ENCODE assay signal across 12 cellular contexts in genomic region chr12:121630791-121631190, GRCh38. TPM values are rescaled to one million over a fixed set of nuclear protein-coding genes. Genes with fewer than 3 reads are reported as not detected.
DNase-seq lines count a peak whose midpoint lies in the region; ATAC-seq and TF ChIP-seq lines count a peak whose summit lies in the region.
"Had no signal": no experiment of that assay in that cellular context is flagged by ENCODE, and none has a peak within 500 bp of the region (broad histone marks: within the 10 kb centered on the region; RNA-seq: fewer than 3 reads in every experiment).

No MANE protein-coding gene starts in this region.

- peak overlapping the region in 8 of 11 experiments; percentile 93 to 96 (median 94); a peak in 14 of 22 replicates for H3K27ac ChIP-seq in BLaER1 treated with 17β-estradiol and CSF1 and Interleukin-3, amounts not matched to agents 10 nM and 100 nM
- H3K27ac ChIP-seq in H9 (ENCODE audit: insufficient read length, low read depth, low read length) = no peak overlapping the region
- H3K27ac ChIP-seq: coronary artery had no signal

- H2BK15ac ChIP-seq in H9 (ENCODE audit: low read depth, low read length) = 0 out of 2 replicates have a peak overlapping the region, but pooled peaks have one; percentile 17

- no peak overlapping the region for H4K5ac ChIP-seq in H9 (ENCODE audit: insufficient read length, low read depth, low read length)

- peaks cover 9 to 23% (median 20%) of the 10 kb centered on the region in 3 experiments for H3K36me3 Mint-ChIP-seq in H9 (ENCODE audit: insufficient read depth in 1 of 3, low read depth in 3 of 3)
- peaks cover 9% of the 10 kb centered on the region for H3K36me3 Mint-ChIP-seq in activated naive CD8-positive, alpha-beta T cell
- H3K36me3 Mint-ChIP-seq in natural killer cell treated with Interleukin-12 subunit alpha and Interleukin-12 subunit beta and Interleukin-15 and Interleukin-18, amount 100 ng/mL, for 72 hours = no peaks in the 10 kb centered on the region

- peaks cover 27% of the 10 kb centered on the region; the same call in 1 of the 2 replicates for H3K79me2 ChIP-seq in H9 (ENCODE audit: insufficient read depth, low read length)

- peaks cover 18% of the 10 kb centered on the region for H3K23me2 ChIP-seq in H9 (ENCODE audit: insufficient read length, low read depth, low read length, poor library complexity, severe bottlenecking)

- no peak overlapping the region for H3K56ac ChIP-seq in H9 (ENCODE audit: insufficient read length, low read depth, low read length)

- H2BK12ac ChIP-seq in H9 (ENCODE audit: insufficient read length, low read depth, low read length) = no peak overlapping the region

- no peaks in the 10 kb centered on the region for H3K9me3 ChIP-seq in BLaER1 treated with 17β-estradiol and CSF1 and Interleukin-3, amounts not matched to agents 10 nM and 100 nM (replicated peaks in 1 of 11)
- no peaks in the 10 kb centered on the region for H3K9me3 ChIP-seq in H9 (ENCODE audit: control insufficient read depth, low read depth, low read length)
- H3K9me3 ChIP-seq: SJSA1 had no signal

- H4K8ac ChIP-seq in H9 (replicated peaks; ENCODE audit: insufficient read length, low read depth, low read length) = no peak overlapping the region

- peaks cover 8 to 60% (median 37%) of the 10 kb centered on the region in 11 experiments; a peak in 19 of 22 replicates for H4K20me1 ChIP-seq in BLaER1 treated with 17β-estradiol and CSF1 and Interleukin-3, amounts not matched to agents 10 nM and 100 nM
- H4K20me1 ChIP-seq in H9 (ENCODE audit: control insufficient read depth, insufficient read depth, insufficient read length) = peaks cover 4% of the 10 kb centered on the region

- H3K4me3 Mint-ChIP-seq in H9 = peak overlapping the region in 1 of 2 experiments; percentile 4; a peak in 1 of 5 replicates
- peak overlapping the region; percentile 94 for H3K4me3 Mint-ChIP-seq in activated naive CD8-positive, alpha-beta T cell
- peak overlapping the region; percentile 67 for H3K4me3 Mint-ChIP-seq in natural killer cell treated with Interleukin-12 subunit alpha and Interleukin-12 subunit beta and Interleukin-15 and Interleukin-18, amount 100 ng/mL, for 72 hours

- peaks cover 8% of the 10 kb centered on the region for H3K79me1 ChIP-seq in H9 (ENCODE audit: insufficient read depth, low read depth, low read length, poor library complexity, severe bottlenecking)

- H2BK5ac ChIP-seq in H9 (ENCODE audit: insufficient read length, low read length) = no peak overlapping the region

- no peak for ATAC-seq in natural killer cell treated with Interleukin-12 subunit alpha and Interleukin-12 subunit beta and Interleukin-15 and Interleukin-18, amount 100 ng/mL, for 72 hours
- ATAC-seq: right cardiac atrium had no signal

- H2AFZ ChIP-seq in H9 (ENCODE audit: low read length) = no peak overlapping the region

- H3K27me3 Mint-ChIP-seq in H9 (ENCODE audit: low read depth) = no peaks in the 10 kb centered on the region
- H3K27me3 Mint-ChIP-seq in activated naive CD8-positive, alpha-beta T cell = no peaks in the 10 kb centered on the region
- no peaks in the 10 kb centered on the region for H3K27me3 Mint-ChIP-seq in natural killer cell treated with Interleukin-12 subunit alpha and Interleukin-12 subunit beta and Interleukin-15 and Interleukin-18, amount 100 ng/mL, for 72 hours

- no peak overlapping the region for H4K91ac ChIP-seq in H9 (ENCODE audit: insufficient read length, low read depth, low read length)

- H3K23ac ChIP-seq in H9 (ENCODE audit: insufficient read length, low read depth, low read length) = no peak overlapping the region

- no peak for TF ChIP-seq CTCF in H9 (conservative IDR thresholded peaks at IDR 0.05)

- no peak overlapping the region for H3K14ac ChIP-seq in H9 (ENCODE audit: insufficient read depth, low read length)

- H2AK5ac ChIP-seq in H9 (ENCODE audit: insufficient read length, low read length) = no peak overlapping the region

- WGBS in H9 (ENCODE audit: extremely low coverage, insufficient read length, low lambda C conversion rate) = no CpG with 5 or more reads among the region's 6 CpGs

- H3K36me3 ChIP-seq in BLaER1 treated with 17β-estradiol and CSF1 and Interleukin-3, amounts not matched to agents 10 nM and 100 nM = peaks cover 5 to 48% (median 30%) of the 10 kb centered on the region in 11 experiments; a peak in 17 of 22 replicates

- H3K4me2 ChIP-seq in BLaER1 treated with 17β-estradiol and CSF1 and Interleukin-3, amounts not matched to agents 10 nM and 100 nM = peak overlapping the region; percentile 86 to 99 (median 95)
- no peak overlapping the region for H3K4me2 ChIP-seq in H9 (ENCODE audit: insufficient read depth, insufficient read length, low read length)

- no peaks in the 10 kb centered on the region for H3K9me3 Mint-ChIP-seq in H9
- no peaks in the 10 kb centered on the region for H3K9me3 Mint-ChIP-seq in activated naive CD8-positive, alpha-beta T cell (ENCODE audit: low read depth)
- H3K9me3 Mint-ChIP-seq in natural killer cell treated with Interleukin-12 subunit alpha and Interleukin-12 subunit beta and Interleukin-15 and Interleukin-18, amount 100 ng/mL, for 72 hours = no peaks in the 10 kb centered on the region

- H3K27me3 ChIP-seq in BLaER1 treated with 17β-estradiol and CSF1 and Interleukin-3, amounts not matched to agents 10 nM and 100 nM = no peaks in the 10 kb centered on the region
- H3K27me3 ChIP-seq in H9 (ENCODE audit: insufficient read depth, low read length) = no peaks in the 10 kb centered on the region
- H3K27me3 ChIP-seq: SJSA1 had no signal

- no peak overlapping the region for H2BK120ac ChIP-seq in H9 (ENCODE audit: low read depth, low read length, poor library complexity, severe bottlenecking)

- DNase-seq in H9 = no peak
- DNase-seq in natural killer cell treated with Interleukin-12 subunit alpha and Interleukin-12 subunit beta and Interleukin-15 and Interleukin-18, amount 100 ng/mL, for 72 hours (ENCODE audit: low spot score) = no peak
- no peak for DNase-seq in NCI-H1417 (lab: John Stamatoyannopoulos, UW)
- DNase-seq in DMS79 (lab: John Stamatoyannopoulos, UW) = no peak
- DNase-seq in ureter (ENCODE audit: low spot score) = no peak
- DNase-seq: Karpas-422, NCI-H2029 treated with DMSO at 0.1 percent for 48 hours had no signal

- H3K4me1 Mint-ChIP-seq in H9 = peaks cover 42 to 58% of the 10 kb centered on the region in 2 experiments
- peaks cover 64% of the 10 kb centered on the region for H3K4me1 Mint-ChIP-seq in activated naive CD8-positive, alpha-beta T cell (ENCODE audit: low read depth)
- peaks cover 51 to 57% of the 10 kb centered on the region in 2 donors for H3K4me1 Mint-ChIP-seq in natural killer cell treated with Interleukin-12 subunit alpha and Interleukin-12 subunit beta and Interleukin-15 and Interleukin-18, amount 100 ng/mL, for 72 hours (ENCODE audit: low read depth in 2 of 2)

- peak overlapping the region; percentile 35 to 84 (median 55); a peak in 3 of 7 replicates for H3K27ac Mint-ChIP-seq in H9
- peak overlapping the region; percentile 97 for H3K27ac Mint-ChIP-seq in activated naive CD8-positive, alpha-beta T cell
- peak overlapping the region; percentile 90 to 96 for H3K27ac Mint-ChIP-seq in natural killer cell treated with Interleukin-12 subunit alpha and Interleukin-12 subunit beta and Interleukin-15 and Interleukin-18, amount 100 ng/mL, for 72 hours

- peak overlapping the region in 2 of 10 experiments; percentile 81 to 88; a peak in 1 of 20 replicates for H3K4me3 ChIP-seq in BLaER1 treated with 17β-estradiol and CSF1 and Interleukin-3, amounts not matched to agents 10 nM and 100 nM
- H3K4me3 ChIP-seq: coronary artery, SJSA1 had no signal

- H3K4ac ChIP-seq in H9 (ENCODE audit: low read depth, low read length) = no peak overlapping the region

- H3K4me1 ChIP-seq in BLaER1 treated with 17β-estradiol and CSF1 and Interleukin-3, amounts not matched to agents 10 nM and 100 nM = peaks cover 59 to 74% (median 74%) of the 10 kb centered on the region in 10 experiments
- peaks cover 13% of the 10 kb centered on the region; the same call in 1 of the 2 replicates for H3K4me1 ChIP-seq in H9 (ENCODE audit: insufficient read depth, low read length)

- no peak overlapping the region for H2BK20ac ChIP-seq in H9 (ENCODE audit: low read depth, low read length, poor library complexity, severe bottlenecking)

- H3K9ac ChIP-seq in BLaER1 treated with 17β-estradiol and CSF1 and Interleukin-3, amounts not matched to agents 10 nM and 100 nM = peak overlapping the region in 4 of 11 experiments; percentile 17 to 97 (median 91); a peak in 4 of 22 replicates
- no peak overlapping the region for H3K9ac ChIP-seq in H9 (ENCODE audit: extremely low read depth, insufficient read length, low read length)

- no peak overlapping the region for H3K18ac ChIP-seq in H9 (ENCODE audit: insufficient read length, low read depth, low read length)

- no peak overlapping the region for H3T11ph ChIP-seq in H9 (ENCODE audit: low read length)

RNA-seq across cellular contexts. Expression of gene ORAI1, which starts 4.5 kb away (rescaled TPM):
- 24.7 and 26.3 TPM in 2 replicates for total RNA-seq in H9 (2021)
- 10 to 100 TPM; 40.5 to 43.9 TPM for total RNA-seq in natural killer cell treated with Interleukin-12 subunit alpha and Interleukin-12 subunit beta and Interleukin-15 and Interleukin-18, amount 100 ng/mL, for 72 hours
- 13.6 TPM for total RNA-seq in ureter

RNA-seq across cellular contexts. Expression of gene MORN3, which starts 38.7 kb away (rescaled TPM):
- total RNA-seq in H9 (2021) (0.24 and 0.37 TPM in 2 replicates), ureter (1.8 TPM)
- under 1 TPM; 0.17 to 0.43 TPM for total RNA-seq in natural killer cell treated with Interleukin-12 subunit alpha and Interleukin-12 subunit beta and Interleukin-15 and Interleukin-18, amount 100 ng/mL, for 72 hours
- total RNA-seq: SJSA1 had no signal

RNA-seq across cellular contexts. Expression of gene KDM2B, which starts 50.0 kb away (rescaled TPM):
- total RNA-seq in H9 (2021) (137 and 143 TPM in 2 replicates), ureter (23.7 TPM)
- total RNA-seq in natural killer cell treated with Interleukin-12 subunit alpha and Interleukin-12 subunit beta and Interleukin-15 and Interleukin-18, amount 100 ng/mL, for 72 hours = 10 to 100 TPM; 35.9 to 60.1 TPM
